8 cellular contexts compared by ENCODE assay signal in the genomic region with DNA sequence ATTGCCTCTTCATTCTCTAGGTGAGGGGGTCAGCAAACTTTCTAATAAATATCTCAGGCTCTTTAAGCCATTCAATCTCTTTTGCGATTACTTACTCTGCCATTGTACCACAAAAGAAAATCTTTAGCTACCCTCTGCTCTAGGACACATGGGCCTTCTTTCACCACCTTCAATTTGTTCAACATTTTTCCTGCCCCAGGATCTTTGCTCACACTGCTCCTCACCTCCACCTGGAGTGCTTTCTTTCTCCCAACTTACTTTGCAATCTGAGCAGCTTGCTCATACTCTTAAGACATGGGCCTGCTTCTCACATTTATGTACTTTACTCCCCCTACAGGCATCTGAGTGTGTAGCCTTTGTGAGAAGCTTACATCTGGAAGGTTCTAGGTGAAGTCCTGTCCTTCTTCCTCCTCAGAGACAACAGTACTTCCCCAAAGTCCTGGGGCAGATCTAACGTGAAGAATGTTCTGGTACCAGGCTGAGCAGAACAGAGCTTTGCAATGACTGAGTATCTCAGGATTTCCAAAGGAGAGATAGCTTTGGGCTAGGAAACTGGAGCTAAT. TPM values are rescaled to one million over a fixed set of nuclear protein-coding genes. Genes with fewer than 3 reads are reported as not detected.
DNase-seq lines count a peak whose midpoint lies in the region; ATAC-seq and TF ChIP-seq lines count a peak whose summit lies in the region.

No MANE protein-coding gene starts in this region.

- ATAC-seq in HG02623 (IDR thresholded peaks at IDR 0.05; ENCODE audit: unreplicated experiment) (peak; percentile 83), omental fat pad (ENCODE audit: low FRiP score) (no peak)

- DNase-seq in AG04449 (ENCODE audit: low read depth, low spot score) (peak; percentile 29), NCI-H69 (lab: John Stamatoyannopoulos, UW) (peak; percentile 53), dedifferentiated amniotic fluid mesenchymal stem cell (ENCODE audit: extremely low spot score) (peak; percentile 53), non-pigmented ciliary epithelial cell (ENCODE audit: low read depth) (peak; percentile 36), omental fat pad (ENCODE audit: low spot score) (no peak), inferior parietal cortex (ENCODE audit: extremely low spot score) (no peak)

- TF ChIP-seq CTCF in AG04449 (IDR thresholded peaks at IDR 0.05; ENCODE audit: insufficient read depth, low read length, missing control alignments) (peak; percentile 74), GM12875 (IDR thresholded peaks at IDR 0.05; ENCODE audit: borderline replicate concordance, insufficient read depth, low read depth, low read length) (peak; percentile 67), omental fat pad (IDR thresholded peaks at IDR 0.05) (no peak)

- POLR2A ChIA-PET in AG04449 (lab: Yijun Ruan, JAX): no interaction called here

- H3K4me3 ChIP-seq in AG04449 (ENCODE audit: low read depth, low read length) (no peak overlapping the region), GM12875 (ENCODE audit: low read depth, low read length) (no peak overlapping the region)

- CTCF ChIA-PET in AG04449 (lab: Yijun Ruan, JAX): interaction anchor here (0.6 to 2.3 kb wide), 21 partner anchors 10 to 901 kb away, joined by 3 to 32 read pairs (median 4); no protein-coding TSS in a partner anchor

RNA-seq across cellular contexts. Expression of gene PRDM5, which starts 55.0 kb away (rescaled TPM):
- 10 to 100 TPM in 2 of 4 donors, 1 to 10 TPM in 2; 6.0 to 18.8 (median 12.0) TPM for total RNA-seq in omental fat pad

Comparison
In these comparisons a context has a peak if more than half of its experiments do, and no peak if none do; other contexts are left out.
1. DNase-seq: peak in AG04449 (single experiment), NCI-H69 (single experiment), dedifferentiated amniotic fluid mesenchymal stem cell (single experiment) and non-pigmented ciliary epithelial cell (single experiment); none in omental fat pad (single experiment) and inferior parietal cortex (single experiment).
2. CTCF ChIP-seq: peak in AG04449 (single experiment) and GM12875 (single experiment); none in omental fat pad (0 of 3).